Comparison of ENCODE assay signal across 21 cellular contexts in the genomic region with DNA sequence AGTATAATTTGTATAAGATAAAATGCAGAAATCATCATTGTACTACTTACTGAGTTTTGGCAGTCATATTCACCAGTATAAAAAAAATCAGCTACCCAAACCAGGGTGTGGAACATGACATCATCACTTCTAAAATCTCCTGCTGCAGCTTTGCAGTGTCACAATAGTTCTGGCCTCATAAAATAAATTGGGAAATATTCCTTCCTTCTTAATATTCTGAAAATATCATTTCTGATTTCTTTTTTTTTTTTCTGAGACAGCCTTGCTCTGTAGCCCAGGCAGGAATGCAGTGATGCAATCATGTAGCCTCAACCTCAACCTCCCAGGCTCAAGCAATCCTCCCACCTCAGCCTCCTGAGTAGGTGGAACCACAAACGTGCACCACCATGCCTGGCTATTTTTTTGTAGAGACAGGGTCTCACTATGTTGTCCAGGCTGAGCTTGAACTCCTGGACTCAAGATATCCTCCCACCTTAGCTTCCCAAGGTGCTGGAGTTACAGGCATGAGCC.
"Had no signal": no experiment of that assay in that cellular context is flagged by ENCODE, and none has a peak within 500 bp of the region (broad histone marks: within the 10 kb centered on the region; RNA-seq: fewer than 3 reads in every experiment).

No MANE protein-coding gene starts in this region.

- DNase-seq: left lung; midbrain; mucosa of descending colon; naive thymus-derived CD4-positive, alpha-beta T cell; ovary; stimulated activated CD4-positive, alpha-beta T cell treated with anti-CD3 and anti-CD28 coated beads, Interleukin-1b, Interleukin-23, amount 100 ng/mL, for 48 hours; stimulated activated CD4-positive, alpha-beta T cell treated with anti-CD3 and anti-CD28 coated beads, Interleukin-2, amount 100 ng/mL, for 48 hours; stimulated activated CD4-positive, alpha-beta T cell treated with anti-CD3 and anti-CD28 coated beads, Interleukin-4, amount 100 ng/mL, for 4 hours; stimulated activated CD8-positive, alpha-beta memory T cell treated with anti-CD3 and anti-CD28 coated beads, Interleukin-4, amount 100 ng/mL, for 48 hours; stimulated activated naive CD4-positive, alpha-beta T cell treated with Interleukin-2 at 50 U/mL for 16 hours; stimulated activated naive CD8-positive, alpha-beta T cell treated with anti-CD3 and anti-CD28 coated beads, Interleukin-15, amount 100 ng/mL, for 72 hours; substantia nigra had no signal

- H3K27ac ChIP-seq: hepatocyte, left lung, ovary, right atrium auricular region, right lobe of liver, vagina had no signal

- H3K79me2 ChIP-seq: hepatocyte had no signal

- H3K36me3 ChIP-seq: left lung, ovary, right atrium auricular region, right lobe of liver, tibial nerve, vagina had no signal

- H3K4me3 ChIP-seq: hepatocyte, left lung, lung, mucosa of descending colon, ovary, right atrium auricular region, right lobe of liver, smooth muscle cell, tibial nerve, vagina had no signal

- H3K4me2 ChIP-seq: hepatocyte, smooth muscle cell had no signal

- H3K4me1 ChIP-seq: left lung, right atrium auricular region, right lobe of liver, tibial nerve, vagina had no signal

- ATAC-seq: left lung; mucosa of descending colon; naive thymus-derived CD4-positive, alpha-beta T cell; natural killer cell treated with Interleukin-12 subunit alpha and Interleukin-12 subunit beta and Interleukin-15 and Interleukin-18, amount 100 ng/mL, for 72 hours; right lobe of liver; stimulated activated memory B cell treated with anti-CD40 and anti-IgM and Interleukin-4, amounts not matched to agents 10 μg/mL and 1 μg/mL and 100 μg/mL, for 72 hours; stimulated activated naive CD8-positive, alpha-beta T cell treated with anti-CD3 and anti-CD28 coated beads, Interleukin-15, amount 100 ng/mL, for 72 hours had no signal

- H3K9me3 ChIP-seq: right lobe of liver, vagina had no signal

- H3K27me3 ChIP-seq: hepatocyte, ovary, right atrium auricular region, right lobe of liver, tibial nerve, vagina had no signal

- H2AFZ ChIP-seq: hepatocyte had no signal
